9 cellular contexts compared by ENCODE assay signal in the genomic region with DNA sequence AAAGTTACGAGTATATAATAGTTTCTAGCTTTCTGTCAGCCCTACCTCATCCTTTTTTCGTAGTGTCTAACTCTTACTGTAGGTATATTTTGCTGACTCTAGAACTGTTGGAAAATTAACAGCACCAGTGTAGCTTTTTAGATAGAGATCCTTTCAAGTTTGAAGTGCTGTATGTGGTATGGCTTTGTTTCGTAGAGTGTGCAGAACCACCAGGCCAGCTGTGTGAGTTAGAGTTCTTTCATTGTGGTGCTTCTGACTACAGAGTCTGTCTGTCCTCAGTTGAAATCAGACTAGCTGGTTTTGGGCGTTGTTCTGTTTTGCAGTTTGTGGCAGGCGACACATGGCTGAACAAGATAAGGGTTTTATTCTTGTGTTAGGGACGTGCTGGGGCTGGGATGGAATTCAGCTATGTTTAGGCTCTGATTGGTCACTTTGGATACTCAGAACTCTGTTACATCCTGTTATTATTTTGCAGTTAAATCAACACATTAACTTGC. TPM values are rescaled to one million over a fixed set of nuclear protein-coding genes. Genes with fewer than 3 reads are reported as not detected.
DNase-seq lines count a peak whose midpoint lies in the region; ATAC-seq lines count a peak whose summit lies in the region.
"Had no signal": no experiment of that assay in that cellular context is flagged by ENCODE, and none has a peak within 500 bp of the region (broad histone marks: within the 10 kb centered on the region; RNA-seq: fewer than 3 reads in every experiment).

No MANE protein-coding gene starts in this region.

- H3K27me3 ChIP-seq in skeletal muscle tissue (ENCODE audit: control insufficient read depth in 3 of 3, insufficient read depth in 3 of 3, low read length in 3 of 3): no peaks in the 10 kb centered on the region

- no peak overlapping the region for H3K27ac Mint-ChIP-seq in activated T-helper 17 cell treated with anti-CD3 and anti-CD28 coated beads, Interleukin-2, amount 50 U/mL, for 72 hours
- no peak overlapping the region for H3K27ac Mint-ChIP-seq in immature natural killer cell

- DNase-seq in HCEC 1CT (peak; percentile 30), immature natural killer cell (no peak), NCI-H2196 treated with DMSO at 0.1 percent for 48 hours (lab: John Stamatoyannopoulos, UW; ENCODE audit: unreplicated experiment) (no peak)

- H3K4me3 ChIP-seq in skeletal muscle tissue (ENCODE audit: low read length in 3 of 3): peak overlapping the region; percentile 80 to 97 (median 94)

- peaks cover 0 to 4% (median 0%) of the 10 kb centered on the region in 3 donors for H3K36me3 ChIP-seq in skeletal muscle tissue (ENCODE audit: control insufficient read depth in 3 of 3, insufficient read depth in 3 of 3, low read length in 3 of 3)

- H3K4me1 ChIP-seq in skeletal muscle tissue (ENCODE audit: control insufficient read depth in 3 of 3, insufficient read depth in 3 of 3, low read length in 3 of 3): peaks cover 10 to 49% (median 21%) of the 10 kb centered on the region in 3 donors

- no peaks in the 10 kb centered on the region for H3K9me3 ChIP-seq in skeletal muscle tissue (ENCODE audit: control insufficient read depth in 3 of 3, low read length in 3 of 3)

- H3K27me3 Mint-ChIP-seq in activated T-helper 17 cell treated with anti-CD3 and anti-CD28 coated beads, Interleukin-2, amount 50 U/mL, for 72 hours: peaks cover 32% of the 10 kb centered on the region
- H3K27me3 Mint-ChIP-seq in immature natural killer cell (ENCODE audit: low read depth in 3 of 3): peaks cover 27 to 35% (median 33%) of the 10 kb centered on the region in 3 donors

- peaks cover 17% of the 10 kb centered on the region for H3K36me3 Mint-ChIP-seq in activated T-helper 17 cell treated with anti-CD3 and anti-CD28 coated beads, Interleukin-2, amount 50 U/mL, for 72 hours (ENCODE audit: low read depth)
- H3K36me3 Mint-ChIP-seq in immature natural killer cell: peaks cover 3 to 5% (median 4%) of the 10 kb centered on the region in 3 donors

- H3K4me1 Mint-ChIP-seq in activated T-helper 17 cell treated with anti-CD3 and anti-CD28 coated beads, Interleukin-2, amount 50 U/mL, for 72 hours: peaks cover 20% of the 10 kb centered on the region
- H3K4me1 Mint-ChIP-seq in immature natural killer cell: peaks cover 38 to 69% of the 10 kb centered on the region in 2 donors

- no peak for ATAC-seq in activated T-helper 17 cell treated with anti-CD3 and anti-CD28 coated beads, Interleukin-2, amount 50 U/mL, for 72 hours (replicated peaks)
- ATAC-seq in HG02884 (IDR thresholded peaks at IDR 0.05; ENCODE audit: unreplicated experiment) (no peak), HG02610 (IDR thresholded peaks at IDR 0.05; ENCODE audit: unreplicated experiment) (no peak), GM19035 (IDR thresholded peaks at IDR 0.05; ENCODE audit: unreplicated experiment) (no peak)

- H3K9me3 Mint-ChIP-seq in activated T-helper 17 cell treated with anti-CD3 and anti-CD28 coated beads, Interleukin-2, amount 50 U/mL, for 72 hours: no peaks in the 10 kb centered on the region
- peaks cover 0 to 1% (median 0%) of the 10 kb centered on the region in 6 donors for H3K9me3 Mint-ChIP-seq in immature natural killer cell

- H3K27ac ChIP-seq in skeletal muscle tissue (ENCODE audit: low read depth, low read length): peak overlapping the region; percentile 16

- H3K4me3 Mint-ChIP-seq in activated T-helper 17 cell treated with anti-CD3 and anti-CD28 coated beads, Interleukin-2, amount 50 U/mL, for 72 hours: peak overlapping the region; percentile 17
- H3K4me3 Mint-ChIP-seq in immature natural killer cell: peak overlapping the region; percentile 4 to 55 (median 12)

- H3K9ac ChIP-seq in skeletal muscle tissue (ENCODE audit: low read depth in 1 of 3, low read length in 3 of 3): peak overlapping the region; percentile 94 to 98 (median 95)

RNA-seq across cellular contexts. Expression of gene ARHGEF12, which starts 3.2 kb away (rescaled TPM):
- total RNA-seq in activated T-helper 17 cell treated with anti-CD3 and anti-CD28 coated beads, Interleukin-2, amount 50 U/mL, for 72 hours: 10 to 100 TPM; 12.9 to 21.5 TPM
- 10 to 100 TPM in 1 of 3 donors, 1 to 10 TPM in 2; 1.1 to 12.2 (median 6.7) TPM for polyA plus RNA-seq in immature natural killer cell
- total RNA-seq in skeletal muscle tissue: 59.5 TPM

RNA-seq across cellular contexts. Expression of gene TLCD5, which starts 14.3 kb away (rescaled TPM):
- 1 to 10 TPM in 1 of 2 donors, under 1 TPM in 1; 0.13 to 1.2 TPM for total RNA-seq in activated T-helper 17 cell treated with anti-CD3 and anti-CD28 coated beads, Interleukin-2, amount 50 U/mL, for 72 hours
- not detected for polyA plus RNA-seq in immature natural killer cell
- total RNA-seq in skeletal muscle tissue: 5.2 TPM
- total RNA-seq: mononuclear cell had no signal
